ENCODE assay signal across 38 cellular contexts in genomic region chr3:18611991-18612390, GRCh38.
"Had no signal": no experiment of that assay in that cellular context is flagged by ENCODE, and none has a peak within 500 bp of the region (broad histone marks: within the 10 kb centered on the region; RNA-seq: fewer than 3 reads in every experiment).

No MANE protein-coding gene starts in this region.

- H3K27ac Mint-ChIP-seq: activated naive CD4-positive, alpha-beta T cell treated with anti-CD3 and anti-CD28 coated beads for 36 hours; activated naive CD4-positive, alpha-beta T cell treated with anti-CD3 and anti-CD28 coated beads, Interleukin-2, amount 10 ng/mL, durations not matched to agents 7 days and 5 days; activated naive CD4-positive, alpha-beta T cell treated with anti-CD3 and anti-CD28 coated beads, Interleukin-2, amount 50 U/mL, for 24 hours; activated naive CD4-positive, alpha-beta T cell treated with anti-CD3 and anti-CD28 coated beads, Interleukin-2, amount 50 U/mL, for 72 hours; activated naive CD8-positive, alpha-beta T cell; activated naive CD8-positive, alpha-beta T cell treated with anti-CD3 and anti-CD28 coated beads for 36 hours; activated naive CD8-positive, alpha-beta T cell treated with anti-CD3 and anti-CD28 coated beads, Interleukin-2, amount 10 ng/mL, durations not matched to agents 7 days and 5 days; activated naive CD8-positive, alpha-beta T cell treated with anti-CD3 and anti-CD28 coated beads, Interleukin-2, amount 50 U/mL, for 24 hours; activated T-cell treated with anti-CD3 and anti-CD28 coated beads, Interleukin-2, amount 50 U/mL, for 24 hours; activated T-cell treated with anti-CD3 and anti-CD28 coated beads, Interleukin-2, amount 50 U/mL, for 72 hours; activated T-helper 1 cell treated with anti-CD3 and anti-CD28 coated beads, Interleukin-12 subunit alpha, Interleukin-12 subunit beta, Interleukin-2, Interleukin-4 antibody, amounts not matched to agents 30 ng/mL and 10 ng/mL and 1 ng/mL, durations not matched to agents 14 hours and 24 hours and 36 hours; activated T-helper 2 cell treated with anti-CD3 and anti-CD28 coated beads, Interferon-gamma antibody, Interleukin-2, Interleukin-4, amounts not matched to agents 10 μg/mL and 5 μg/mL and 100 μg/mL, durations not matched to agents 14 hours and 24 hours and 36 hours; brain had no signal

- DNase-seq: activated effector memory CD4-positive, alpha-beta T cell treated with anti-CD3 and anti-CD28 coated beads, Interleukin-2, amount 50 U/mL, for 16 hours; activated effector memory CD4-positive, alpha-beta T cell treated with Interleukin-2 at 50 U/mL for 16 hours; activated gamma-delta T cell; activated gamma-delta T cell treated with Interleukin-2 at 50 U/mL for 16 hours; activated naive CD4-positive, alpha-beta T cell; activated naive CD4-positive, alpha-beta T cell treated with anti-CD3 and anti-CD28 coated beads for 36 hours; activated naive CD4-positive, alpha-beta T cell treated with anti-CD3 and anti-CD28 coated beads, Interleukin-2, amount 10 ng/mL, durations not matched to agents 7 days and 5 days; activated naive CD4-positive, alpha-beta T cell treated with anti-CD3 and anti-CD28 coated beads, Interleukin-2, amount 50 U/mL, for 16 hours; activated naive CD4-positive, alpha-beta T cell treated with Interleukin-2 at 50 U/mL for 16 hours; activated naive CD8-positive, alpha-beta T cell treated with anti-CD3 and anti-CD28 coated beads for 36 hours; activated naive CD8-positive, alpha-beta T cell treated with anti-CD3 and anti-CD28 coated beads, Interleukin-2, amount 10 ng/mL, durations not matched to agents 7 days and 5 days; activated naive CD8-positive, alpha-beta T cell treated with anti-CD3 and anti-CD28 coated beads, Interleukin-2, amount 50 U/mL, for 24 hours; activated T-cell treated with anti-CD3 and anti-CD28 coated beads for 4 hours; activated T-cell treated with anti-CD3 and anti-CD28 coated beads, Interleukin-2, amount 50 U/mL, for 1 hour; activated T-cell treated with anti-CD3 and anti-CD28 coated beads, Interleukin-2, amount 50 U/mL, for 24 hours; activated T-cell treated with anti-CD3 and anti-CD28 coated beads, Interleukin-2, amount 50 U/mL, for 4 hours; activated T-cell treated with anti-CD3 and anti-CD28 coated beads, Interleukin-2, amount 50 U/mL, for 48 hours; activated T-cell treated with anti-CD3 and anti-CD28 coated beads, Interleukin-2, amount 50 U/mL, for 72 hours; adrenal gland; amniotic stem cell; amygdala; anterior cingulate cortex; aorta; body of pancreas; brain microvascular endothelial cell; caudate nucleus; central memory CD4-positive, alpha-beta T cell; cerebellar nuclear complex had no signal

- H3K4me3 Mint-ChIP-seq: activated naive CD4-positive, alpha-beta T cell treated with anti-CD3 and anti-CD28 coated beads for 36 hours; activated naive CD4-positive, alpha-beta T cell treated with anti-CD3 and anti-CD28 coated beads, Interleukin-2, amount 10 ng/mL, durations not matched to agents 7 days and 5 days; activated naive CD4-positive, alpha-beta T cell treated with anti-CD3 and anti-CD28 coated beads, Interleukin-2, amount 50 U/mL, for 24 hours; activated naive CD8-positive, alpha-beta T cell; activated naive CD8-positive, alpha-beta T cell treated with anti-CD3 and anti-CD28 coated beads for 36 hours; activated naive CD8-positive, alpha-beta T cell treated with anti-CD3 and anti-CD28 coated beads, Interleukin-2, amount 10 ng/mL, durations not matched to agents 7 days and 5 days; activated naive CD8-positive, alpha-beta T cell treated with anti-CD3 and anti-CD28 coated beads, Interleukin-2, amount 50 U/mL, for 24 hours; activated T-cell treated with anti-CD3 and anti-CD28 coated beads, Interleukin-2, amount 50 U/mL, for 24 hours; activated T-cell treated with anti-CD3 and anti-CD28 coated beads, Interleukin-2, amount 50 U/mL, for 4 hours; activated T-cell treated with anti-CD3 and anti-CD28 coated beads, Interleukin-2, amount 50 U/mL, for 72 hours; activated T-helper 1 cell treated with anti-CD3 and anti-CD28 coated beads, Interleukin-12 subunit alpha, Interleukin-12 subunit beta, Interleukin-2, Interleukin-4 antibody, amounts not matched to agents 30 ng/mL and 10 ng/mL and 1 ng/mL, durations not matched to agents 14 hours and 24 hours and 36 hours; brain; central memory CD8-positive, alpha-beta T cell had no signal

- H3K9me3 Mint-ChIP-seq: activated naive CD8-positive, alpha-beta T cell treated with anti-CD3 and anti-CD28 coated beads, Interleukin-2, amount 50 U/mL, for 24 hours had no signal

- H3K36me3 ChIP-seq: adrenal gland, ascending aorta, brain microvascular endothelial cell, breast epithelium, cardiac muscle cell had no signal

- H3K4me1 ChIP-seq: adrenal gland, ascending aorta, body of pancreas, breast epithelium had no signal

- ATAC-seq: activated naive CD4-positive, alpha-beta T cell treated with anti-CD3 and anti-CD28 coated beads, Interleukin-2, amount 50 U/mL, for 72 hours; activated naive CD8-positive, alpha-beta T cell treated with anti-CD3 and anti-CD28 coated beads, Interleukin-2, amount 50 U/mL, for 24 hours; activated T-cell treated with anti-CD3 and anti-CD28 coated beads, Interleukin-2, amount 50 U/mL, for 4 hours; body of pancreas had no signal

- H3K4me3 ChIP-seq: adrenal gland, ascending aorta, body of pancreas, breast epithelium, cardiac muscle cell had no signal

- H3K27me3 ChIP-seq: adrenal gland, ascending aorta, body of pancreas, brain microvascular endothelial cell, breast epithelium, cardiac muscle cell had no signal

- H3K4me1 Mint-ChIP-seq: activated naive CD4-positive, alpha-beta T cell treated with anti-CD3 and anti-CD28 coated beads, Interleukin-2, amount 10 ng/mL, durations not matched to agents 7 days and 5 days; activated naive CD4-positive, alpha-beta T cell treated with anti-CD3 and anti-CD28 coated beads, Interleukin-2, amount 50 U/mL, for 24 hours; activated naive CD8-positive, alpha-beta T cell treated with anti-CD3 and anti-CD28 coated beads for 36 hours; activated naive CD8-positive, alpha-beta T cell treated with anti-CD3 and anti-CD28 coated beads, Interleukin-2, amount 10 ng/mL, durations not matched to agents 7 days and 5 days; activated naive CD8-positive, alpha-beta T cell treated with anti-CD3 and anti-CD28 coated beads, Interleukin-2, amount 50 U/mL, for 24 hours; brain had no signal

- H3K36me3 Mint-ChIP-seq: activated naive CD4-positive, alpha-beta T cell treated with anti-CD3 and anti-CD28 coated beads, Interleukin-2, amount 50 U/mL, for 24 hours; brain had no signal

- H3K9me3 ChIP-seq: adrenal gland, ascending aorta, body of pancreas had no signal

- H3K27ac ChIP-seq: adrenal gland, ascending aorta, body of pancreas, brain microvascular endothelial cell, breast epithelium, cardiac muscle cell had no signal

- H3K27me3 Mint-ChIP-seq: activated naive CD4-positive, alpha-beta T cell treated with anti-CD3 and anti-CD28 coated beads, Interleukin-2, amount 10 ng/mL, durations not matched to agents 7 days and 5 days; activated naive CD4-positive, alpha-beta T cell treated with anti-CD3 and anti-CD28 coated beads, Interleukin-2, amount 50 U/mL, for 24 hours; activated naive CD8-positive, alpha-beta T cell; activated naive CD8-positive, alpha-beta T cell treated with anti-CD3 and anti-CD28 coated beads for 36 hours; activated naive CD8-positive, alpha-beta T cell treated with anti-CD3 and anti-CD28 coated beads, Interleukin-2, amount 10 ng/mL, durations not matched to agents 7 days and 5 days; activated naive CD8-positive, alpha-beta T cell treated with anti-CD3 and anti-CD28 coated beads, Interleukin-2, amount 50 U/mL, for 24 hours; activated T-cell treated with anti-CD3 and anti-CD28 coated beads, Interleukin-2, amount 50 U/mL, for 24 hours; brain; central memory CD8-positive, alpha-beta T cell had no signal
